In genomic region chr11:567036-567628, GRCh38 we compare ENCODE assay signal across 1 cellular context.
TF ChIP-seq lines count a peak whose summit lies in the region.

No MANE protein-coding gene starts in this region.

TF ChIP-seq in K562, 482 proteins besides CTCF, POLR2A, EP300 and RAD21:
- TF ChIP-seq ZNF778 (CRISPR knock-in tag; IDR thresholded peaks at IDR 0.05), result no peak
- peak; percentile 19 for TF ChIP-seq KDM5B (IDR thresholded peaks at IDR 0.05; ENCODE audit: insufficient replicate concordance, low read depth, low read length)
- no peak for TF ChIP-seq ZNF165 (CRISPR knock-in tag; IDR thresholded peaks at IDR 0.05; ENCODE audit: borderline replicate concordance)
- TF ChIP-seq RBBP5 (IDR thresholded peaks at IDR 0.05; ENCODE audit: borderline replicate concordance, insufficient read depth, low read length, poor library complexity, severe bottlenecking), result peak; percentile 58
- no peak for TF ChIP-seq HDAC6 (IDR thresholded peaks at IDR 0.05; ENCODE audit: low read depth, low read length)
- TF ChIP-seq POLR2G (IDR thresholded peaks at IDR 0.05; ENCODE audit: low read depth, low read length), result 0 out of 2 replicates have a peak, but pooled peaks have one; percentile 11
- no peak for TF ChIP-seq NR2C2 (CRISPR knock-in tag; IDR thresholded peaks at IDR 0.05)
- TF ChIP-seq NR2C2 (tag; IDR thresholded peaks at IDR 0.05), result no peak
- TF ChIP-seq PTBP1 (IDR thresholded peaks at IDR 0.05; ENCODE audit: low read depth, low read length), result no peak
- no peak for TF ChIP-seq RERE (CRISPR knock-in tag; IDR thresholded peaks at IDR 0.05; ENCODE audit: borderline replicate concordance)
- no peak for TF ChIP-seq ZNF253 (CRISPR knock-in tag; conservative IDR thresholded peaks at IDR 0.05)
TF ChIP-seq in K562: peak in this region for 3.
